In the genomic region with DNA sequence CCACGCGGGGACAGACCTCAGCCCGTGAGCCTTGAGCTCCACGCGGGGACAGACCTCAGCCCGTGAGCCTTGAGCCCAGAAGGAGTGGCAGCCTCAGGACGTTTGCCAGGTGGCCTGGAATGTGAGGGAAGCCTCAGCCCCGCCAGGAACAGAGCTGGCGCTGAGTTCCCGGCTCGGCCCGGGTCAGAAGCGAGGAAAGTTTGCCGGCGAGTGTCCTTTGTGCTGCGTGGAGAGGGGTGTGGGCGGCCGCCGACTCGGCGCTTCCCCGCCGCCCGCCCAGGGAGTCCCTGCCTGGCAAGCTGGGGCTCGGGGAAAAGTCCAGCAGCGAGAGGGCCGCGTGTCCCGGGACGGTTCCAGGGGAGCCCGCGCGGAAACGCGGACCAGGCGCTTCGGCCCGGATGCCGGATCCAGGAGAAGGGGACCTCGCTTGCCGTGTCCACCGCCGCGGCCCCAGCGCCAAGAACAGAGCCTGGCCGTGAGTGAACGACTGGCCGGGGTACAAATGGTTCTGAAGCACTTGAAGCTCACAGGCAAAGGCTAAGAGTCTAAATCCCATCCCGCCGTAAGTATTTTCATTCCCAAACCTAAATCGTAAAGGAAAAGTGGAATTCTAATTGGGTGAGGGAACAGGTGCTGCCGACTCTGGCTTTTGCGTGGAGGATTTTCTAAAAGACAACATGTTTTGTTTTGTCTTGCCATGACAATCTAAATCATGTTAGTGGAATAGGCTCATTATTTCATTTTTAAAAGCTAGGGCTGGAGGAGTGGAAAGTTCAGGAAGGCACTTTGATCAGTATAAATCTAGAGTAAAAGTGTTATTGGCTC, we compare ENCODE assay signal across 10 cellular contexts. TPM values are rescaled to one million over a fixed set of nuclear protein-coding genes. Genes with fewer than 3 reads are reported as not detected.
DNase-seq lines count a peak whose midpoint lies in the region; ATAC-seq and TF ChIP-seq lines count a peak whose summit lies in the region.
"Had no signal": no experiment of that assay in that cellular context is flagged by ENCODE, and none has a peak within 500 bp of the region (broad histone marks: within the 10 kb centered on the region; RNA-seq: fewer than 3 reads in every experiment).

No MANE protein-coding gene starts in this region.

- H3K14ac ChIP-seq in IMR-90 (replicated peaks; ENCODE audit: low read depth, low read length) = no peak overlapping the region

- TF ChIP-seq CTCF in IMR-90 (conservative IDR thresholded peaks at IDR 0.05; ENCODE audit: low read depth, low read length) (no peak), MCF 10A (IDR thresholded peaks at IDR 0.05; ENCODE audit: unreplicated experiment) (no peak)

- H3K4me2 ChIP-seq in IMR-90 (ENCODE audit: low read depth, low read length) = no peak overlapping the region

- H3K56ac ChIP-seq in IMR-90 (ENCODE audit: extremely low read depth, insufficient read depth, low read length) = no peak overlapping the region

- no peak overlapping the region for H4K8ac ChIP-seq in IMR-90 (ENCODE audit: low read depth in 2 of 2, low read length in 2 of 2)

- no peak overlapping the region for H3K27ac ChIP-seq in IMR-90 (ENCODE audit: insufficient read depth, low read length)
- H3K27ac ChIP-seq: epithelial cell of prostate had no signal

- H3K36me3 Mint-ChIP-seq in MCF 10A (ENCODE audit: insufficient read depth, unreplicated experiment) = no peaks in the 10 kb centered on the region
- no peaks in the 10 kb centered on the region for H3K36me3 Mint-ChIP-seq in stimulated activated memory B cell treated with anti-CD40 and anti-IgM and Interleukin-4, amounts not matched to agents 10 μg/mL and 1 μg/mL and 100 μg/mL, for 72 hours

- H3K4me3 ChIP-seq in IMR-90 (ENCODE audit: insufficient read depth, low read depth, low read length) = peak overlapping the region; percentile 5; the same call in 1 of the 2 replicates

- no peak overlapping the region for H4K5ac ChIP-seq in IMR-90 (ENCODE audit: low read depth, low read length)

- H3K27ac Mint-ChIP-seq in MCF 10A (ENCODE audit: low read depth, unreplicated experiment) = no peak overlapping the region
- H3K27ac Mint-ChIP-seq in stimulated activated memory B cell treated with anti-CD40 and anti-IgM and Interleukin-4, amounts not matched to agents 10 μg/mL and 1 μg/mL and 100 μg/mL, for 72 hours = peak overlapping the region; percentile 81

- POLR2A ChIA-PET in IMR-90 (lab: Charles Lee; ENCODE audit: unreplicated experiment) = no interaction called here
- POLR2A ChIA-PET in MCF 10A (lab: Yijun Ruan, JAX) = no interaction called here

- H3K9ac ChIP-seq in IMR-90 (ENCODE audit: low read depth, low read length) = no peak overlapping the region

- H3K4me3 Mint-ChIP-seq in MCF 10A (ENCODE audit: unreplicated experiment) = peak overlapping the region; percentile 77
- H3K4me3 Mint-ChIP-seq in stimulated activated memory B cell treated with anti-CD40 and anti-IgM and Interleukin-4, amounts not matched to agents 10 μg/mL and 1 μg/mL and 100 μg/mL, for 72 hours = peak overlapping the region; percentile 93

- peaks cover 7% of the 10 kb centered on the region for H3K4me1 Mint-ChIP-seq in MCF 10A (ENCODE audit: insufficient read depth, unreplicated experiment)
- peaks cover 31% of the 10 kb centered on the region for H3K4me1 Mint-ChIP-seq in stimulated activated memory B cell treated with anti-CD40 and anti-IgM and Interleukin-4, amounts not matched to agents 10 μg/mL and 1 μg/mL and 100 μg/mL, for 72 hours

- H3K27me3 ChIP-seq in IMR-90 (ENCODE audit: control insufficient read depth, insufficient read depth, low read length) = no peaks in the 10 kb centered on the region; the same call in 1 of the 2 replicates

- no peak overlapping the region for H4K91ac ChIP-seq in IMR-90 (ENCODE audit: insufficient read depth, low read depth, low read length)

- no peak overlapping the region for H2AK5ac ChIP-seq in IMR-90 (ENCODE audit: low read depth, low read length)

- ATAC-seq in IMR-90 (ENCODE audit: low read depth) = no peak
- ATAC-seq in stimulated activated memory B cell treated with anti-CD40 and anti-IgM and Interleukin-4, amounts not matched to agents 10 μg/mL and 1 μg/mL and 100 μg/mL, for 72 hours = no peak

- H3K23ac ChIP-seq in IMR-90 (ENCODE audit: low read depth, low read length) = no peak overlapping the region

- H3K18ac ChIP-seq in IMR-90 (ENCODE audit: low read depth, low read length) = no peak overlapping the region

- H3K9me1 ChIP-seq in IMR-90 (ENCODE audit: insufficient read depth, low read length) = no peaks in the 10 kb centered on the region

- H2BK120ac ChIP-seq in IMR-90 (ENCODE audit: low read depth, low read length) = no peak overlapping the region

- no peak overlapping the region for H3K4ac ChIP-seq in IMR-90 (ENCODE audit: low read depth, low read length)

- DNase-seq in IMR-90 = no peak
- DNase-seq in MCF 10A (ENCODE audit: unreplicated experiment) = no peak
- DNase-seq in left kidney (ENCODE audit: low read depth, low spot score) = peak; percentile 76
- DNase-seq in cerebellar nuclear complex (lab: John Stamatoyannopoulos, UW) = no peak
- DNase-seq in AG08395 (ENCODE audit: low spot score) = no peak
- DNase-seq in erythroblast (lab: John Stamatoyannopoulos, UW) = no peak
- DNase-seq in NCI-H2081 (lab: John Stamatoyannopoulos, UW) = no peak

- CTCF ChIA-PET in IMR-90 (lab: Yijun Ruan, JAX) = no interaction called here
- CTCF ChIA-PET in MCF 10A (lab: Yijun Ruan, JAX) = interaction anchor here (0.7 to 1.5 kb wide), 6 partner anchors 23 to 600 kb away, joined by 3 read pairs; no protein-coding TSS in a partner anchor

- H2BK5ac ChIP-seq in IMR-90 (ENCODE audit: low read depth, low read length, poor library complexity, severe bottlenecking) = no peak overlapping the region

- no peak overlapping the region for H2BK20ac ChIP-seq in IMR-90 (ENCODE audit: low read depth, low read length)

- WGBS in IMR-90 (ENCODE audit: extremely low coverage in 2 of 2, insufficient read length in 1 of 2), 2 experiments = 2% methylated on average over 17 of the region's 53 CpGs; no CpG with 5 or more reads in 1 of the 2 experiments

- TF ChIP-seq RAD21 in IMR-90 (IDR thresholded peaks at IDR 0.05; ENCODE audit: low read length) = no peak

- no peaks in the 10 kb centered on the region for H3K4me1 ChIP-seq in IMR-90 (ENCODE audit: control insufficient read depth, insufficient read depth, low read length)

- H3K9me3 ChIP-seq in IMR-90 (ENCODE audit: control insufficient read depth, insufficient read depth, low read length) = peaks cover under 1% of the 10 kb centered on the region; the same call in 1 of the 2 replicates

- no peaks in the 10 kb centered on the region for H3K9me3 Mint-ChIP-seq in MCF 10A (ENCODE audit: unreplicated experiment)
- H3K9me3 Mint-ChIP-seq in stimulated activated memory B cell treated with anti-CD40 and anti-IgM and Interleukin-4, amounts not matched to agents 10 μg/mL and 1 μg/mL and 100 μg/mL, for 72 hours = no peaks in the 10 kb centered on the region

- no peaks in the 10 kb centered on the region for H3K36me3 ChIP-seq in IMR-90 (ENCODE audit: control insufficient read depth, insufficient read depth, low read length)

- no peaks in the 10 kb centered on the region for H3K27me3 Mint-ChIP-seq in MCF 10A (ENCODE audit: insufficient read depth, unreplicated experiment)
- peaks cover 12% of the 10 kb centered on the region for H3K27me3 Mint-ChIP-seq in stimulated activated memory B cell treated with anti-CD40 and anti-IgM and Interleukin-4, amounts not matched to agents 10 μg/mL and 1 μg/mL and 100 μg/mL, for 72 hours

- in situ Hi-C loops in IMR-90 (cut with MboI; ENCODE audit: low sequenced_read_pairs) = no loop called here

- intact Hi-C loops in IMR-90 (cut with micrococcal nuclease) = no loop called here
- intact Hi-C loops in MCF 10A (cut with micrococcal nuclease) = no loop called here

- H2BK15ac ChIP-seq in IMR-90 (ENCODE audit: low read depth, low read length) = no peak overlapping the region

- no peak overlapping the region for H2AK9ac ChIP-seq in IMR-90 (replicated peaks; ENCODE audit: low read depth, low read length, poor library complexity)

- no peak overlapping the region for H2AFZ ChIP-seq in IMR-90 (replicated peaks; ENCODE audit: low read length, poor library complexity)

- no peak for TF ChIP-seq POLR2A in IMR-90 (IDR thresholded peaks at IDR 0.05; ENCODE audit: low read depth, low read length)
- TF ChIP-seq POLR2A in erythroblast (IDR thresholded peaks at IDR 0.05; ENCODE audit: low read length) = no peak

- dilution Hi-C loops in IMR-90 (cut with HindIII; ENCODE audit: low sequenced_read_pairs, unreplicated experiment) = no loop called here

- H4K20me1 ChIP-seq in IMR-90 (ENCODE audit: insufficient read depth, low read length) = no peaks in the 10 kb centered on the region

- no TSS peak for BruUV-seq in IMR-90 (replicated peaks; lab: Mats Ljungman, UMichigan)
- BruUV-seq in MCF 10A (replicated peaks; lab: Mats Ljungman, UMichigan) = no TSS peak

- no peaks in the 10 kb centered on the region for H3K79me1 ChIP-seq in IMR-90 (ENCODE audit: low read depth in 1 of 2, low read length in 2 of 2)

TF ChIP-seq in IMR-90, 13 proteins besides CTCF, POLR2A, EP300 and RAD21:
- TF ChIP-seq CEBPB (IDR thresholded peaks at IDR 0.05; ENCODE audit: low read depth, low read length) = no peak
- no peak for TF ChIP-seq SMC3 (IDR thresholded peaks at IDR 0.05; ENCODE audit: low read depth, low read length)
- no peak for TF ChIP-seq FOS (IDR thresholded peaks at IDR 0.05; ENCODE audit: low read depth, low read length)
- no peak for TF ChIP-seq BHLHE40 (IDR thresholded peaks at IDR 0.05; ENCODE audit: low read depth, low read length)
- no peak for TF ChIP-seq CHD1 (IDR thresholded peaks at IDR 0.05; ENCODE audit: low read depth, low read length)
- TF ChIP-seq NFE2L2 (IDR thresholded peaks at IDR 0.05; ENCODE audit: low read depth, low read length) = no peak

RNA-seq across cellular contexts. Expression of gene LRRN1, which starts 1.7 kb away (rescaled TPM):
- total RNA-seq in IMR-90 (2012; rRNA removed) = under 0.01 and 0.18 TPM in 2 replicates
- 0.40 and 0.41 TPM in 2 replicates for polyA plus RNA-seq in IMR-90 (2012; rRNA removed)
- polyA plus RNA-seq in IMR-90 (2012; cell fraction: cytosol; rRNA removed) = 0.09 and 0.14 TPM in 2 replicates
- polyA plus RNA-seq in IMR-90 (2012; cell fraction: nucleus; rRNA removed; ENCODE audit: low replicate concordance) = 0.10 and 0.30 TPM in 2 replicates
- total RNA-seq in MCF 10A (2022) = 1.2 TPM in 2 replicates
- total RNA-seq: RPMI7951 had no signal
